41 cellular contexts compared by ENCODE assay signal in the genomic region with DNA sequence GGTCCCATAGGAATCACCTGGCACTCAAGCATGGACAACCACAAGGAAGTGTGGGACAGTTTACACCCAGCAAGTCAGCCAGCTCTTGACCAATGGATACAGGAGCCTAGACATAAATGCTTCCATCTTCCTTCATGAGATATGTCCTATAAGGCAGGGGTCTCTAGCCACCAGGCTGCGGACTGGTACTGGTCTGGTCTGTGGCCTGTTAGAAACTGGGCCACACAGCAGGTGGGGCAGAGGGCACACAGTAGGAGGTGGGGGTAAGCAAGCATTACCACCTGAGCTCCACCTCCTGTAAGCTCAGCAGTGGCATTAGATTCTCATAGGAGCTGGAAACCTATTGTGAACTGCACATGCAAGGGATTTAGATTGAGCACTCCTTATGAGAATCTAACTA.
"Had no signal": no experiment of that assay in that cellular context is flagged by ENCODE, and none has a peak within 500 bp of the region (broad histone marks: within the 10 kb centered on the region; RNA-seq: fewer than 3 reads in every experiment).

No MANE protein-coding gene starts in this region.

- H3K4me1 Mint-ChIP-seq: activated naive CD4-positive, alpha-beta T cell treated with anti-CD3 and anti-CD28 coated beads, Interleukin-2, amount 10 ng/mL, durations not matched to agents 7 days and 5 days; activated naive CD4-positive, alpha-beta T cell treated with anti-CD3 and anti-CD28 coated beads, Interleukin-2, amount 50 U/mL, for 24 hours; activated naive CD8-positive, alpha-beta T cell treated with anti-CD3 and anti-CD28 coated beads for 36 hours; activated naive CD8-positive, alpha-beta T cell treated with anti-CD3 and anti-CD28 coated beads, Interleukin-2, amount 10 ng/mL, durations not matched to agents 7 days and 5 days; activated naive CD8-positive, alpha-beta T cell treated with anti-CD3 and anti-CD28 coated beads, Interleukin-2, amount 50 U/mL, for 24 hours; activated T-helper 17 cell treated with anti-CD3 and anti-CD28 coated beads, Interleukin-2, amount 50 U/mL, for 72 hours; brain; central memory CD8-positive, alpha-beta T cell had no signal

- H3K27ac ChIP-seq: adrenal gland, ascending aorta, body of pancreas, brain microvascular endothelial cell, breast epithelium, cardiac muscle cell had no signal

- H3K36me3 ChIP-seq: adrenal gland, ascending aorta, brain microvascular endothelial cell, breast epithelium, cardiac muscle cell had no signal

- H3K9me3 ChIP-seq: adrenal gland, ascending aorta, body of pancreas, breast epithelium had no signal

- H3K4me3 ChIP-seq: adrenal gland, ascending aorta, body of pancreas, breast epithelium, cardiac muscle cell had no signal

- H3K4me1 ChIP-seq: adrenal gland, ascending aorta, body of pancreas, breast epithelium had no signal

- H3K9me3 Mint-ChIP-seq: activated naive CD4-positive, alpha-beta T cell treated with anti-CD3 and anti-CD28 coated beads for 36 hours; activated naive CD4-positive, alpha-beta T cell treated with anti-CD3 and anti-CD28 coated beads, Interleukin-2, amount 10 ng/mL, durations not matched to agents 7 days and 5 days; activated naive CD4-positive, alpha-beta T cell treated with anti-CD3 and anti-CD28 coated beads, Interleukin-2, amount 50 U/mL, for 24 hours; activated naive CD4-positive, alpha-beta T cell treated with anti-CD3 and anti-CD28 coated beads, Interleukin-2, amount 50 U/mL, for 72 hours; activated naive CD8-positive, alpha-beta T cell treated with anti-CD3 and anti-CD28 coated beads, Interleukin-2, amount 10 ng/mL, durations not matched to agents 7 days and 5 days; activated naive CD8-positive, alpha-beta T cell treated with anti-CD3 and anti-CD28 coated beads, Interleukin-2, amount 50 U/mL, for 24 hours; activated T-cell treated with anti-CD3 and anti-CD28 coated beads, Interleukin-2, amount 50 U/mL, for 24 hours; activated T-cell treated with anti-CD3 and anti-CD28 coated beads, Interleukin-2, amount 50 U/mL, for 72 hours; activated T-helper 1 cell treated with anti-CD3 and anti-CD28 coated beads, Interleukin-12 subunit alpha, Interleukin-12 subunit beta, Interleukin-2, Interleukin-4 antibody, amounts not matched to agents 30 ng/mL and 10 ng/mL and 1 ng/mL, durations not matched to agents 14 hours and 24 hours and 36 hours; activated T-helper 17 cell treated with anti-CD3 and anti-CD28 coated beads, Interleukin-2, amount 50 U/mL, for 72 hours; activated T-helper 2 cell treated with anti-CD3 and anti-CD28 coated beads, Interferon-gamma antibody, Interleukin-2, Interleukin-4, amounts not matched to agents 10 μg/mL and 5 μg/mL and 100 μg/mL, durations not matched to agents 14 hours and 24 hours and 36 hours had no signal

- FAIRE-seq: astrocyte, bronchial epithelial cell had no signal

- H3K27me3 Mint-ChIP-seq: activated naive CD4-positive, alpha-beta T cell treated with anti-CD3 and anti-CD28 coated beads, Interleukin-2, amount 10 ng/mL, durations not matched to agents 7 days and 5 days; activated naive CD4-positive, alpha-beta T cell treated with anti-CD3 and anti-CD28 coated beads, Interleukin-2, amount 50 U/mL, for 24 hours; activated naive CD8-positive, alpha-beta T cell; activated naive CD8-positive, alpha-beta T cell treated with anti-CD3 and anti-CD28 coated beads for 36 hours; activated naive CD8-positive, alpha-beta T cell treated with anti-CD3 and anti-CD28 coated beads, Interleukin-2, amount 10 ng/mL, durations not matched to agents 7 days and 5 days; activated naive CD8-positive, alpha-beta T cell treated with anti-CD3 and anti-CD28 coated beads, Interleukin-2, amount 50 U/mL, for 24 hours; activated T-cell treated with anti-CD3 and anti-CD28 coated beads, Interleukin-2, amount 50 U/mL, for 24 hours; activated T-helper 17 cell treated with anti-CD3 and anti-CD28 coated beads, Interleukin-2, amount 50 U/mL, for 72 hours; brain; central memory CD8-positive, alpha-beta T cell had no signal

- H3K27me3 ChIP-seq: adrenal gland, ascending aorta, body of pancreas, brain microvascular endothelial cell, breast epithelium, cardiac muscle cell had no signal

- H3K36me3 Mint-ChIP-seq: activated naive CD4-positive, alpha-beta T cell treated with anti-CD3 and anti-CD28 coated beads, Interleukin-2, amount 10 ng/mL, durations not matched to agents 7 days and 5 days; activated naive CD4-positive, alpha-beta T cell treated with anti-CD3 and anti-CD28 coated beads, Interleukin-2, amount 50 U/mL, for 24 hours; activated naive CD4-positive, alpha-beta T cell treated with anti-CD3 and anti-CD28 coated beads, Interleukin-2, amount 50 U/mL, for 72 hours; activated naive CD8-positive, alpha-beta T cell; activated naive CD8-positive, alpha-beta T cell treated with anti-CD3 and anti-CD28 coated beads for 36 hours; activated naive CD8-positive, alpha-beta T cell treated with anti-CD3 and anti-CD28 coated beads, Interleukin-2, amount 10 ng/mL, durations not matched to agents 7 days and 5 days; brain had no signal

- ATAC-seq: activated naive CD4-positive, alpha-beta T cell treated with anti-CD3 and anti-CD28 coated beads, Interleukin-2, amount 50 U/mL, for 72 hours; activated naive CD8-positive, alpha-beta T cell treated with anti-CD3 and anti-CD28 coated beads, Interleukin-2, amount 50 U/mL, for 24 hours; activated T-cell treated with anti-CD3 and anti-CD28 coated beads, Interleukin-2, amount 50 U/mL, for 4 hours; activated T-cell treated with anti-CD3 and anti-CD28 coated beads, Interleukin-2, amount 50 U/mL, for 72 hours; activated T-helper 17 cell treated with anti-CD3 and anti-CD28 coated beads, Interleukin-2, amount 50 U/mL, for 72 hours; body of pancreas had no signal

- H3K27ac Mint-ChIP-seq: activated naive CD4-positive, alpha-beta T cell treated with anti-CD3 and anti-CD28 coated beads for 36 hours; activated naive CD4-positive, alpha-beta T cell treated with anti-CD3 and anti-CD28 coated beads, Interleukin-2, amount 10 ng/mL, durations not matched to agents 7 days and 5 days; activated naive CD4-positive, alpha-beta T cell treated with anti-CD3 and anti-CD28 coated beads, Interleukin-2, amount 50 U/mL, for 24 hours; activated naive CD4-positive, alpha-beta T cell treated with anti-CD3 and anti-CD28 coated beads, Interleukin-2, amount 50 U/mL, for 72 hours; activated naive CD8-positive, alpha-beta T cell; activated naive CD8-positive, alpha-beta T cell treated with anti-CD3 and anti-CD28 coated beads for 36 hours; activated naive CD8-positive, alpha-beta T cell treated with anti-CD3 and anti-CD28 coated beads, Interleukin-2, amount 10 ng/mL, durations not matched to agents 7 days and 5 days; activated naive CD8-positive, alpha-beta T cell treated with anti-CD3 and anti-CD28 coated beads, Interleukin-2, amount 50 U/mL, for 24 hours; activated T-cell treated with anti-CD3 and anti-CD28 coated beads, Interleukin-2, amount 50 U/mL, for 24 hours; activated T-cell treated with anti-CD3 and anti-CD28 coated beads, Interleukin-2, amount 50 U/mL, for 72 hours; activated T-helper 1 cell treated with anti-CD3 and anti-CD28 coated beads, Interleukin-12 subunit alpha, Interleukin-12 subunit beta, Interleukin-2, Interleukin-4 antibody, amounts not matched to agents 30 ng/mL and 10 ng/mL and 1 ng/mL, durations not matched to agents 14 hours and 24 hours and 36 hours; activated T-helper 17 cell treated with anti-CD3 and anti-CD28 coated beads, Interleukin-2, amount 50 U/mL, for 72 hours; activated T-helper 2 cell treated with anti-CD3 and anti-CD28 coated beads, Interferon-gamma antibody, Interleukin-2, Interleukin-4, amounts not matched to agents 10 μg/mL and 5 μg/mL and 100 μg/mL, durations not matched to agents 14 hours and 24 hours and 36 hours; brain had no signal

- DNase-seq: activated effector memory CD4-positive, alpha-beta T cell treated with anti-CD3 and anti-CD28 coated beads, Interleukin-2, amount 50 U/mL, for 16 hours; activated effector memory CD4-positive, alpha-beta T cell treated with Interleukin-2 at 50 U/mL for 16 hours; activated gamma-delta T cell; activated gamma-delta T cell treated with Interleukin-2 at 50 U/mL for 16 hours; activated naive CD4-positive, alpha-beta T cell; activated naive CD4-positive, alpha-beta T cell treated with anti-CD3 and anti-CD28 coated beads for 36 hours; activated naive CD4-positive, alpha-beta T cell treated with anti-CD3 and anti-CD28 coated beads, Interleukin-2, amount 10 ng/mL, durations not matched to agents 7 days and 5 days; activated naive CD4-positive, alpha-beta T cell treated with anti-CD3 and anti-CD28 coated beads, Interleukin-2, amount 50 U/mL, for 16 hours; activated naive CD4-positive, alpha-beta T cell treated with Interleukin-2 at 50 U/mL for 16 hours; activated naive CD8-positive, alpha-beta T cell treated with anti-CD3 and anti-CD28 coated beads for 36 hours; activated naive CD8-positive, alpha-beta T cell treated with anti-CD3 and anti-CD28 coated beads, Interleukin-2, amount 10 ng/mL, durations not matched to agents 7 days and 5 days; activated naive CD8-positive, alpha-beta T cell treated with anti-CD3 and anti-CD28 coated beads, Interleukin-2, amount 50 U/mL, for 24 hours; activated T-cell treated with anti-CD3 and anti-CD28 coated beads for 4 hours; activated T-cell treated with anti-CD3 and anti-CD28 coated beads, Interleukin-2, amount 50 U/mL, for 1 hour; activated T-cell treated with anti-CD3 and anti-CD28 coated beads, Interleukin-2, amount 50 U/mL, for 24 hours; activated T-cell treated with anti-CD3 and anti-CD28 coated beads, Interleukin-2, amount 50 U/mL, for 4 hours; activated T-cell treated with anti-CD3 and anti-CD28 coated beads, Interleukin-2, amount 50 U/mL, for 48 hours; activated T-cell treated with anti-CD3 and anti-CD28 coated beads, Interleukin-2, amount 50 U/mL, for 72 hours; adrenal gland; amniotic stem cell; amygdala; anterior cingulate cortex; aorta; body of pancreas; brain microvascular endothelial cell; caudate nucleus; central memory CD4-positive, alpha-beta T cell; cerebellar nuclear complex had no signal

- H3K4me3 Mint-ChIP-seq: activated naive CD4-positive, alpha-beta T cell treated with anti-CD3 and anti-CD28 coated beads for 36 hours; activated naive CD4-positive, alpha-beta T cell treated with anti-CD3 and anti-CD28 coated beads, Interleukin-2, amount 10 ng/mL, durations not matched to agents 7 days and 5 days; activated naive CD4-positive, alpha-beta T cell treated with anti-CD3 and anti-CD28 coated beads, Interleukin-2, amount 50 U/mL, for 24 hours; activated naive CD8-positive, alpha-beta T cell; activated naive CD8-positive, alpha-beta T cell treated with anti-CD3 and anti-CD28 coated beads for 36 hours; activated naive CD8-positive, alpha-beta T cell treated with anti-CD3 and anti-CD28 coated beads, Interleukin-2, amount 10 ng/mL, durations not matched to agents 7 days and 5 days; activated naive CD8-positive, alpha-beta T cell treated with anti-CD3 and anti-CD28 coated beads, Interleukin-2, amount 50 U/mL, for 24 hours; activated T-cell treated with anti-CD3 and anti-CD28 coated beads, Interleukin-2, amount 50 U/mL, for 24 hours; activated T-cell treated with anti-CD3 and anti-CD28 coated beads, Interleukin-2, amount 50 U/mL, for 4 hours; activated T-cell treated with anti-CD3 and anti-CD28 coated beads, Interleukin-2, amount 50 U/mL, for 72 hours; activated T-helper 1 cell treated with anti-CD3 and anti-CD28 coated beads, Interleukin-12 subunit alpha, Interleukin-12 subunit beta, Interleukin-2, Interleukin-4 antibody, amounts not matched to agents 30 ng/mL and 10 ng/mL and 1 ng/mL, durations not matched to agents 14 hours and 24 hours and 36 hours; activated T-helper 17 cell treated with anti-CD3 and anti-CD28 coated beads, Interleukin-2, amount 50 U/mL, for 72 hours; brain; central memory CD8-positive, alpha-beta T cell had no signal
